ENCODE assay signal across 12 cellular contexts in genomic region chr4:108058685-108059440, GRCh38.
DNase-seq lines count a peak whose midpoint lies in the region; ATAC-seq, FAIRE-seq and TF ChIP-seq lines count a peak whose summit lies in the region.
"Had no signal": no experiment of that assay in that cellular context is flagged by ENCODE, and none has a peak within 500 bp of the region (broad histone marks: within the 10 kb centered on the region; RNA-seq: fewer than 3 reads in every experiment).

No MANE protein-coding gene starts in this region.

- H3K4me2 ChIP-seq in astrocyte (ENCODE audit: low read length), result peak overlapping the region; percentile 8

- no peak overlapping the region for H3K4me3 Mint-ChIP-seq in astrocyte (ENCODE audit: unreplicated experiment)
- no peak overlapping the region for H3K4me3 Mint-ChIP-seq in neural crest cell

- no peak overlapping the region for H3K27ac ChIP-seq in astrocyte (ENCODE audit: low read depth, low read length)
- H3K27ac ChIP-seq: tibial artery had no signal

- no peak overlapping the region for H3K9ac ChIP-seq in astrocyte (ENCODE audit: low read length)

- H3K36me3 Mint-ChIP-seq in astrocyte (ENCODE audit: low read depth, unreplicated experiment) (peaks cover 8% of the 10 kb centered on the region), neural crest cell (ENCODE audit: low read depth) (peaks cover 6% of the 10 kb centered on the region)

- no peaks in the 10 kb centered on the region for H3K9me3 ChIP-seq in astrocyte (ENCODE audit: insufficient read depth, low read depth, low read length)
- H3K9me3 ChIP-seq: tibial artery had no signal

- no peaks in the 10 kb centered on the region for H3K36me3 ChIP-seq in astrocyte (ENCODE audit: insufficient read depth, low read length)
- H3K36me3 ChIP-seq: tibial artery had no signal

- H3K4me1 ChIP-seq in astrocyte (ENCODE audit: insufficient read depth, low read length), result peaks cover 10% of the 10 kb centered on the region
- H3K4me1 ChIP-seq: tibial artery had no signal

- H3K4me1 Mint-ChIP-seq in astrocyte (ENCODE audit: low read depth, unreplicated experiment), result peaks cover 24% of the 10 kb centered on the region
- peaks cover 20% of the 10 kb centered on the region for H3K4me1 Mint-ChIP-seq in neural crest cell

- H4K20me1 ChIP-seq in astrocyte (ENCODE audit: insufficient read depth, low read length), result no peaks in the 10 kb centered on the region

- H2AFZ ChIP-seq in astrocyte (ENCODE audit: low read depth, low read length), result no peak overlapping the region

- peak; percentile 17 for FAIRE-seq in astrocyte (lab: Jason Lieb, UNC)
- FAIRE-seq: colon had no signal

- no peak for TF ChIP-seq CTCF in astrocyte (IDR thresholded peaks at IDR 0.05; ENCODE audit: insufficient read depth, low read depth, low read length)
- TF ChIP-seq CTCF in neural crest cell (conservative IDR thresholded peaks at IDR 0.05), result no peak

- peak; percentile 57 for DNase-seq in DMS53 (lab: John Stamatoyannopoulos, UW)
- no peak for DNase-seq in DMS53 treated with DMSO at 0.1 percent for 48 hours (lab: John Stamatoyannopoulos, UW; ENCODE audit: unreplicated experiment)
- DNase-seq in NCI-H146 (lab: John Stamatoyannopoulos, UW), result peak; percentile 71
- DNase-seq in astrocyte (ENCODE audit: low read depth), result peak; percentile 59
- DNase-seq in neural crest cell (ENCODE audit: low read depth, low spot score), result peak; percentile 15
- DNase-seq in C1 segment of cervical spinal cord (lab: John Stamatoyannopoulos, UW), result no peak
- DNase-seq: NCI-H1694 treated with DMSO at 0.1 percent for 48 hours; stimulated activated CD4-positive, alpha-beta T cell treated with anti-CD3 and anti-CD28 coated beads, Interleukin-2, amount 100 ng/mL, for 48 hours; tibial artery had no signal

- H3K79me2 ChIP-seq in astrocyte (ENCODE audit: insufficient read depth, low read length), result no peaks in the 10 kb centered on the region

- no peak overlapping the region for H3K4me3 ChIP-seq in astrocyte (ENCODE audit: insufficient read depth, low read depth, low read length)
- H3K4me3 ChIP-seq: tibial artery had no signal

- peak overlapping the region; percentile 95 for H3K27ac Mint-ChIP-seq in astrocyte (ENCODE audit: unreplicated experiment)
- no peak overlapping the region for H3K27ac Mint-ChIP-seq in neural crest cell (ENCODE audit: unreplicated experiment)

- no peaks in the 10 kb centered on the region for H3K27me3 ChIP-seq in astrocyte (ENCODE audit: insufficient read depth, low read length)

- no peak for ATAC-seq in HG02642 (IDR thresholded peaks at IDR 0.05; ENCODE audit: poor library complexity, unreplicated experiment)
- no peak for ATAC-seq in GM21447 (IDR thresholded peaks at IDR 0.05; ENCODE audit: unreplicated experiment)

- H3K9me3 Mint-ChIP-seq in astrocyte (ENCODE audit: unreplicated experiment), result no peaks in the 10 kb centered on the region
- H3K9me3 Mint-ChIP-seq in neural crest cell, result no peaks in the 10 kb centered on the region

- H3K27me3 Mint-ChIP-seq in astrocyte (ENCODE audit: low read depth, unreplicated experiment), result peaks cover 3% of the 10 kb centered on the region
- H3K27me3 Mint-ChIP-seq in neural crest cell (ENCODE audit: low read depth), result no peaks in the 10 kb centered on the region

Comparison
In these comparisons a context has a peak if more than half of its experiments do, and no peak if none do; other contexts are left out.
1. DNase-seq: peak in DMS53 (single experiment), NCI-H146 (single experiment), astrocyte (single experiment) and neural crest cell (single experiment); none in DMS53 treated with DMSO at 0.1 percent for 48 hours (single experiment) and C1 segment of cervical spinal cord (0 of 14).